ENCODE assay signal across 13 cellular contexts in genomic region chr16:87074635-87075318, GRCh38.
DNase-seq lines count a peak whose midpoint lies in the region; ATAC-seq and TF ChIP-seq lines count a peak whose summit lies in the region.
"Had no signal": no experiment of that assay in that cellular context is flagged by ENCODE, and none has a peak within 500 bp of the region (broad histone marks: within the 10 kb centered on the region; RNA-seq: fewer than 3 reads in every experiment).

No MANE protein-coding gene starts in this region.

- TF ChIP-seq CTCF in GM06990 (IDR thresholded peaks at IDR 0.05; ENCODE audit: insufficient read depth, low read length, poor library complexity, severe bottlenecking) (no peak), endodermal cell (conservative IDR thresholded peaks at IDR 0.05) (no peak)

- peaks cover 4% of the 10 kb centered on the region for H3K36me3 Mint-ChIP-seq in endodermal cell (ENCODE audit: low read depth)
- H3K36me3 Mint-ChIP-seq in activated T-cell treated with anti-CD3 and anti-CD28 coated beads, Interleukin-2, amount 50 U/mL, for 24 hours (ENCODE audit: low read depth) = no peaks in the 10 kb centered on the region
- no peaks in the 10 kb centered on the region for H3K36me3 Mint-ChIP-seq in stimulated activated effector memory CD8-positive, alpha-beta T cell treated with anti-CD3 and anti-CD28 coated beads, Interleukin-12 subunit alpha, Interleukin-12 subunit beta, amount 100 ng/mL, for 72 hours

- peaks cover 11% of the 10 kb centered on the region for H3K9me3 Mint-ChIP-seq in endodermal cell
- peaks cover 11% of the 10 kb centered on the region for H3K9me3 Mint-ChIP-seq in activated T-cell treated with anti-CD3 and anti-CD28 coated beads, Interleukin-2, amount 50 U/mL, for 24 hours
- peaks cover 6% of the 10 kb centered on the region for H3K9me3 Mint-ChIP-seq in stimulated activated effector memory CD8-positive, alpha-beta T cell treated with anti-CD3 and anti-CD28 coated beads, Interleukin-12 subunit alpha, Interleukin-12 subunit beta, amount 100 ng/mL, for 72 hours

- peak; percentile 80 for DNase-seq in GM06990 (ENCODE audit: extremely low read depth, insufficient read length)
- DNase-seq in endodermal cell = peak; percentile 30
- DNase-seq in G401 (ENCODE audit: low spot score) = no peak
- DNase-seq in activated T-cell treated with anti-CD3 and anti-CD28 coated beads, Interleukin-2, amount 50 U/mL, for 24 hours = no peak
- no peak for DNase-seq in C1 segment of cervical spinal cord (lab: John Stamatoyannopoulos, UW)
- no peak for DNase-seq in stimulated activated effector memory CD8-positive, alpha-beta T cell treated with anti-CD3 and anti-CD28 coated beads, Interleukin-12 subunit alpha, Interleukin-12 subunit beta, amount 100 ng/mL, for 72 hours (ENCODE audit: low spot score in 2 of 2)
- DNase-seq: NCI-H1930; occipital lobe; stimulated activated CD4-positive, alpha-beta T cell treated with anti-CD3 and anti-CD28 coated beads, Interleukin-12 subunit alpha, Interleukin-12 subunit beta, amount 100 ng/mL, for 4 hours had no signal

- no peak overlapping the region for H3K9ac ChIP-seq in endodermal cell (ENCODE audit: extremely low read depth, low read length, poor library complexity, severe bottlenecking)

- H3K4me3 Mint-ChIP-seq in endodermal cell = no peak overlapping the region
- no peak overlapping the region for H3K4me3 Mint-ChIP-seq in activated T-cell treated with anti-CD3 and anti-CD28 coated beads, Interleukin-2, amount 50 U/mL, for 24 hours
- no peak overlapping the region for H3K4me3 Mint-ChIP-seq in stimulated activated effector memory CD8-positive, alpha-beta T cell treated with anti-CD3 and anti-CD28 coated beads, Interleukin-12 subunit alpha, Interleukin-12 subunit beta, amount 100 ng/mL, for 72 hours

- H3K4me3 ChIP-seq in GM06990 (replicated peaks; ENCODE audit: low read depth, low read length) (no peak overlapping the region; the same call in 1 of the 2 replicates), endodermal cell (ENCODE audit: low read length) (no peak overlapping the region)

- peaks cover 10% of the 10 kb centered on the region for H3K4me1 Mint-ChIP-seq in endodermal cell
- H3K4me1 Mint-ChIP-seq in activated T-cell treated with anti-CD3 and anti-CD28 coated beads, Interleukin-2, amount 50 U/mL, for 24 hours (ENCODE audit: low read depth) = no peaks in the 10 kb centered on the region
- H3K4me1 Mint-ChIP-seq in stimulated activated effector memory CD8-positive, alpha-beta T cell treated with anti-CD3 and anti-CD28 coated beads, Interleukin-12 subunit alpha, Interleukin-12 subunit beta, amount 100 ng/mL, for 72 hours = no peaks in the 10 kb centered on the region

- no peaks in the 10 kb centered on the region for H3K4me1 ChIP-seq in endodermal cell (ENCODE audit: control insufficient read depth, insufficient read depth, low read length)

- H3K27me3 ChIP-seq in GM06990 (replicated peaks; ENCODE audit: control insufficient read depth, insufficient read depth, low read length) (no peaks in the 10 kb centered on the region; the same call in 1 of the 2 replicates), endodermal cell (ENCODE audit: control insufficient read depth, insufficient read depth, low read length, poor library complexity, severe bottlenecking) (no peaks in the 10 kb centered on the region)

- no peak overlapping the region for H3K27ac Mint-ChIP-seq in endodermal cell
- H3K27ac Mint-ChIP-seq in activated T-cell treated with anti-CD3 and anti-CD28 coated beads, Interleukin-2, amount 50 U/mL, for 24 hours = no peak overlapping the region
- no peak overlapping the region for H3K27ac Mint-ChIP-seq in stimulated activated effector memory CD8-positive, alpha-beta T cell treated with anti-CD3 and anti-CD28 coated beads, Interleukin-12 subunit alpha, Interleukin-12 subunit beta, amount 100 ng/mL, for 72 hours

- H3K36me3 ChIP-seq in GM06990 (ENCODE audit: control insufficient read depth, insufficient read depth, low read length) (no peaks in the 10 kb centered on the region), endodermal cell (ENCODE audit: control insufficient read depth, insufficient read depth, low read length) (no peaks in the 10 kb centered on the region)

- ATAC-seq in GM21360 (IDR thresholded peaks at IDR 0.05; ENCODE audit: unreplicated experiment) = peak; percentile 71
- ATAC-seq in HG03565 (IDR thresholded peaks at IDR 0.05; ENCODE audit: unreplicated experiment) = peak; percentile 69
- no peak for ATAC-seq in stimulated activated effector memory CD8-positive, alpha-beta T cell treated with anti-CD3 and anti-CD28 coated beads, Interleukin-12 subunit alpha, Interleukin-12 subunit beta, amount 100 ng/mL, for 72 hours
- ATAC-seq: HepG2 had no signal

- peak overlapping the region; percentile 73 for H3K27ac ChIP-seq in endodermal cell (ENCODE audit: low read depth, low read length)
- H3K27ac ChIP-seq: RWPE1 had no signal

- no peaks in the 10 kb centered on the region for H3K27me3 Mint-ChIP-seq in endodermal cell (ENCODE audit: insufficient read depth)
- peaks cover 13% of the 10 kb centered on the region for H3K27me3 Mint-ChIP-seq in activated T-cell treated with anti-CD3 and anti-CD28 coated beads, Interleukin-2, amount 50 U/mL, for 24 hours

- 88 to 90% methylated on average over 8 to 19 of the region's 19 CpGs for WGBS in endodermal cell (ENCODE audit: insufficient coverage in 1 of 2, insufficient read length in 1 of 2), 2 experiments

- H3K9me3 ChIP-seq in endodermal cell (ENCODE audit: control insufficient read depth, low read length) = peaks cover 4% of the 10 kb centered on the region

- in situ Hi-C loops in G401 (cut with HindIII; ENCODE audit: low sequenced_read_pairs) = no loop called here

Comparison
In these comparisons a context has a peak if more than half of its experiments do, and no peak if none do; other contexts are left out.
1. DNase-seq: peak in GM06990 (single experiment) and endodermal cell (single experiment); none in G401 (single experiment), activated T-cell treated with anti-CD3 and anti-CD28 coated beads, Interleukin-2, amount 50 U/mL, for 24 hours (single experiment), C1 segment of cervical spinal cord (0 of 14) and stimulated activated effector memory CD8-positive, alpha-beta T cell treated with anti-CD3 and anti-CD28 coated beads, Interleukin-12 subunit alpha, Interleukin-12 subunit beta, amount 100 ng/mL, for 72 hours (0 of 2).